25 cellular contexts compared by ENCODE assay signal in genomic region chr20:48595495-48596475, GRCh38.
DNase-seq lines count a peak whose midpoint lies in the region; ATAC-seq and TF ChIP-seq lines count a peak whose summit lies in the region.
"Had no signal": no experiment of that assay in that cellular context is flagged by ENCODE, and none has a peak within 500 bp of the region (broad histone marks: within the 10 kb centered on the region; RNA-seq: fewer than 3 reads in every experiment).

No MANE protein-coding gene starts in this region.

- no peak for DNase-seq in PC-3
- DNase-seq in chondrocyte (ENCODE audit: low spot score) = peak; percentile 75
- peak; percentile 82 for DNase-seq in mesenteric fat pad (ENCODE audit: low spot score)
- DNase-seq in sciatic nerve (ENCODE audit: low spot score) = peak; percentile 36
- no peak for DNase-seq in NCI-H2081 (lab: John Stamatoyannopoulos, UW)
- DNase-seq in putamen (ENCODE audit: low spot score) = no peak
- DNase-seq: activated CD4-positive, alpha-beta T cell treated with anti-CD3 and anti-CD28 coated beads, Interleukin-2, amount 50 U/mL, for 4 hours; activated CD8-positive, alpha-beta memory T cell treated with anti-CD3 and anti-CD28 coated beads, Interleukin-2, amount 10 ng/mL, durations not matched to agents 7 days and 5 days; activated naive CD4-positive, alpha-beta T cell; activated T-cell treated with anti-CD3 and anti-CD28 coated beads, Interleukin-2, amount 50 U/mL, for 48 hours; C1 segment of cervical spinal cord; dermis blood vessel endothelial cell; DMS153; HCEC 1CT; MV-4-11; NCI-H446 treated with DMSO at 0.1 percent for 48 hours; NCI-H774; SK-N-SH; stimulated activated CD4-positive, alpha-beta T cell treated with anti-CD3 and anti-CD28 coated beads, Interleukin-15, amount 100 ng/mL, for 24 hours had no signal

- H3K36me3 Mint-ChIP-seq in chondrocyte (ENCODE audit: low read depth) = no peaks in the 10 kb centered on the region
- H3K36me3 Mint-ChIP-seq: activated CD8-positive, alpha-beta memory T cell treated with anti-CD3 and anti-CD28 coated beads, Interleukin-2, amount 10 ng/mL, durations not matched to agents 7 days and 5 days; stimulated activated memory B cell treated with anti-CD40 and anti-IgM and Interleukin-4, amounts not matched to agents 10 μg/mL and 1 μg/mL and 100 μg/mL, for 72 hours; type B pancreatic cell had no signal

- H3K27me3 ChIP-seq in PC-3 (ENCODE audit: low read length) = peaks cover 28% of the 10 kb centered on the region

- POLR2A ChIA-PET in PC-3 (lab: Charles Lee; ENCODE audit: unreplicated experiment) = no interaction called here

- H2AFZ ChIP-seq in PC-3 (ENCODE audit: low read length) = no peak overlapping the region

- no peaks in the 10 kb centered on the region for H3K9me2 ChIP-seq in PC-3 (replicated peaks; ENCODE audit: low read length)
- H3K9me2 ChIP-seq: SK-N-SH had no signal

- no peak overlapping the region for H3K4me3 ChIP-seq in PC-3 (ENCODE audit: low read length)

- BruUV-seq in PC-3 (replicated peaks; lab: Mats Ljungman, UMichigan) = no TSS peak

- no peaks in the 10 kb centered on the region for H3K79me2 ChIP-seq in PC-3 (ENCODE audit: low read length)

- no peak overlapping the region for H3K27ac ChIP-seq in PC-3 (ENCODE audit: low read length)

- no peaks in the 10 kb centered on the region for H3F3A ChIP-seq in PC-3 (ENCODE audit: low read length, unreplicated experiment)

- CTCF ChIA-PET in PC-3 (lab: Charles Lee) = no interaction called here

- H4K20me1 ChIP-seq in PC-3 (ENCODE audit: low read length) = no peaks in the 10 kb centered on the region

- H3K4me1 ChIP-seq in PC-3 (ENCODE audit: insufficient read depth, low read length) = no peaks in the 10 kb centered on the region

- no peak overlapping the region for H3K9ac ChIP-seq in PC-3 (ENCODE audit: low read length)
- H3K9ac ChIP-seq: SK-N-SH had no signal

- H3K27ac Mint-ChIP-seq in chondrocyte (ENCODE audit: unreplicated experiment) = no peak overlapping the region
- H3K27ac Mint-ChIP-seq: activated CD8-positive, alpha-beta memory T cell treated with anti-CD3 and anti-CD28 coated beads, Interleukin-2, amount 10 ng/mL, durations not matched to agents 7 days and 5 days; IgD-negative memory B cell; stimulated activated memory B cell treated with anti-CD40 and anti-IgM and Interleukin-4, amounts not matched to agents 10 μg/mL and 1 μg/mL and 100 μg/mL, for 72 hours; type B pancreatic cell had no signal

- no peak overlapping the region for H3K4me2 ChIP-seq in PC-3 (ENCODE audit: low read length)
- H3K4me2 ChIP-seq: SK-N-SH had no signal

- no peaks in the 10 kb centered on the region for H3K4me1 Mint-ChIP-seq in chondrocyte (ENCODE audit: low read depth)
- H3K4me1 Mint-ChIP-seq: activated CD8-positive, alpha-beta memory T cell treated with anti-CD3 and anti-CD28 coated beads, Interleukin-2, amount 10 ng/mL, durations not matched to agents 7 days and 5 days; central memory CD8-positive, alpha-beta T cell; stimulated activated memory B cell treated with anti-CD40 and anti-IgM and Interleukin-4, amounts not matched to agents 10 μg/mL and 1 μg/mL and 100 μg/mL, for 72 hours had no signal

- H3K27me3 Mint-ChIP-seq in chondrocyte (ENCODE audit: low read depth) = peaks cover 41% of the 10 kb centered on the region

- TF ChIP-seq CTCF in PC-3 (conservative IDR thresholded peaks at IDR 0.05; ENCODE audit: low read depth, low read length) (no peak), chondrocyte (IDR thresholded peaks at IDR 0.05) (no peak)

- ATAC-seq in PC-3 (peak; percentile 69), sciatic nerve (no peak), HG03039 (IDR thresholded peaks at IDR 0.05; ENCODE audit: unreplicated experiment) (no peak)
- ATAC-seq: activated CD4-positive, CD25-positive, alpha-beta regulatory T cell treated with anti-CD3 and anti-CD28 coated beads, Interleukin-2, amount 50 U/mL, for 24 hours; activated CD8-positive, alpha-beta memory T cell treated with anti-CD3 and anti-CD28 coated beads, Interleukin-2, amount 10 ng/mL, durations not matched to agents 7 days and 5 days; stimulated activated memory B cell treated with anti-CD40 and anti-IgM and Interleukin-4, amounts not matched to agents 10 μg/mL and 1 μg/mL and 100 μg/mL, for 72 hours had no signal

- intact Hi-C loops in PC-3 (cut with micrococcal nuclease) = no loop called here
- intact Hi-C loops in sciatic nerve (cut with DNase I) = no loop called here

- no peaks in the 10 kb centered on the region for H3K36me3 ChIP-seq in PC-3 (ENCODE audit: low read depth, low read length)

- H3K4me3 Mint-ChIP-seq in chondrocyte (ENCODE audit: unreplicated experiment) = no peak overlapping the region
- H3K4me3 Mint-ChIP-seq: activated CD8-positive, alpha-beta memory T cell treated with anti-CD3 and anti-CD28 coated beads, Interleukin-2, amount 10 ng/mL, durations not matched to agents 7 days and 5 days; central memory CD8-positive, alpha-beta T cell; stimulated activated memory B cell treated with anti-CD40 and anti-IgM and Interleukin-4, amounts not matched to agents 10 μg/mL and 1 μg/mL and 100 μg/mL, for 72 hours; type B pancreatic cell had no signal

- peaks cover 4% of the 10 kb centered on the region for H3K9me3 Mint-ChIP-seq in chondrocyte (ENCODE audit: low read depth)
- H3K9me3 Mint-ChIP-seq: stimulated activated memory B cell treated with anti-CD40 and anti-IgM and Interleukin-4, amounts not matched to agents 10 μg/mL and 1 μg/mL and 100 μg/mL, for 72 hours; type B pancreatic cell had no signal

- H3K9me3 ChIP-seq in PC-3 (ENCODE audit: low read length) = no peaks in the 10 kb centered on the region
- H3K9me3 ChIP-seq: SK-N-SH had no signal

Comparison
In these comparisons a context has a peak if more than half of its experiments do, and no peak if none do; other contexts are left out.
1. DNase-seq: peak in chondrocyte (single experiment), mesenteric fat pad (single experiment) and sciatic nerve (single experiment); none in PC-3 (single experiment), NCI-H2081 (0 of 2) and putamen (single experiment).